ENCODE assay signal across 1 cellular context in genomic region chr14:52552063-52552988, GRCh38.
A peak's percentile ranks its signal among the peaks of the same experiment; 100 is the strongest.
TF ChIP-seq lines count a peak whose summit lies in the region.

A gene with protein sequence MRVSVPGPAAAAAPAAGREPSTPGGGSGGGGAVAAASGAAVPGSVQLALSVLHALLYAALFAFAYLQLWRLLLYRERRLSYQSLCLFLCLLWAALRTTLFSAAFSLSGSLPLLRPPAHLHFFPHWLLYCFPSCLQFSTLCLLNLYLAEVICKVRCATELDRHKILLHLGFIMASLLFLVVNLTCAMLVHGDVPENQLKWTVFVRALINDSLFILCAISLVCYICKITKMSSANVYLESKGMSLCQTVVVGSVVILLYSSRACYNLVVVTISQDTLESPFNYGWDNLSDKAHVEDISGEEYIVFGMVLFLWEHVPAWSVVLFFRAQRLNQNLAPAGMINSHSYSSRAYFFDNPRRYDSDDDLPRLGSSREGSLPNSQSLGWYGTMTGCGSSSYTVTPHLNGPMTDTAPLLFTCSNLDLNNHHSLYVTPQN (plus strand): TSS chr14:52552836. CDS start chr14:52553148, 312 bp downstream.
TXNDC16 (minus strand) TSS chr14:52552505; CDS start chr14:52543557, 8,948 bp downstream.

TF ChIP-seq in HEK293, 187 proteins besides CTCF, POLR2A, EP300 and RAD21 (continued from another document and continues in another):
- TF ChIP-seq, protein P1, sequence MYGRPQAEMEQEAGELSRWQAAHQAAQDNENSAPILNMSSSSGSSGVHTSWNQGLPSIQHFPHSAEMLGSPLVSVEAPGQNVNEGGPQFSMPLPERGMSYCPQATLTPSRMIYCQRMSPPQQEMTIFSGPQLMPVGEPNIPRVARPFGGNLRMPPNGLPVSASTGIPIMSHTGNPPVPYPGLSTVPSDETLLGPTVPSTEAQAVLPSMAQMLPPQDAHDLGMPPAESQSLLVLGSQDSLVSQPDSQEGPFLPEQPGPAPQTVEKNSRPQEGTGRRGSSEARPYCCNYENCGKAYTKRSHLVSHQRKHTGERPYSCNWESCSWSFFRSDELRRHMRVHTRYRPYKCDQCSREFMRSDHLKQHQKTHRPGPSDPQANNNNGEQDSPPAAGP (tag by site-specific recombination; IDR thresholded peaks at IDR 0.05) = no peak
- TF ChIP-seq HOXA7 (CRISPR knock-in tag; IDR thresholded peaks at IDR 0.05; ENCODE audit: borderline replicate concordance) (no peak), ZBTB7A (tag by site-specific recombination; IDR thresholded peaks at IDR 0.05; ENCODE audit: low read depth) (no peak), ZNF510 (tag by site-specific recombination; IDR thresholded peaks at IDR 0.05; ENCODE audit: insufficient replicate concordance) (no peak), ZBTB6 (tag by site-specific recombination; IDR thresholded peaks at IDR 0.05) (no peak), ZNF23 (tag by site-specific recombination; IDR thresholded peaks at IDR 0.05; ENCODE audit: borderline replicate concordance) (no peak), GLIS2 (tag by site-specific recombination; IDR thresholded peaks at IDR 0.05) (no peak), ZNF623 (tag by site-specific recombination; IDR thresholded peaks at IDR 0.05) (no peak), RBAK (tag by site-specific recombination; IDR thresholded peaks at IDR 0.05) (no peak), ZNF654 (tag by site-specific recombination; IDR thresholded peaks at IDR 0.05; ENCODE audit: low read depth) (no peak), ZNF175 (tag by site-specific recombination; IDR thresholded peaks at IDR 0.05) (no peak), GFI1B (tag by site-specific recombination; IDR thresholded peaks at IDR 0.05) (no peak), ATF2 (tag by site-specific recombination; IDR thresholded peaks at IDR 0.05; ENCODE audit: low read depth) (no peak), MEIS1 (CRISPR knock-in tag; IDR thresholded peaks at IDR 0.05; ENCODE audit: borderline replicate concordance) (no peak), TRIM28 (IDR thresholded peaks at IDR 0.05; ENCODE audit: borderline replicate concordance, low read length) (no peak), ZBTB49 (tag by site-specific recombination; IDR thresholded peaks at IDR 0.05; ENCODE audit: low read depth) (no peak), KLF10 (tag by site-specific recombination; IDR thresholded peaks at IDR 0.05) (peak; percentile 97), ZNF670 (tag by site-specific recombination; IDR thresholded peaks at IDR 0.05; ENCODE audit: low read depth) (no peak), BCL11A (tag by site-specific recombination; IDR thresholded peaks at IDR 0.05; ENCODE audit: low read depth) (no peak), BCL11B (tag by site-specific recombination; IDR thresholded peaks at IDR 0.05; ENCODE audit: low read depth) (no peak), ZNF133 (tag by site-specific recombination; IDR thresholded peaks at IDR 0.05) (no peak), ZNF629 (tag by site-specific recombination; IDR thresholded peaks at IDR 0.05) (peak; percentile 37; the same call in 1 of the 2 replicates), ZNF140 (tag by site-specific recombination; IDR thresholded peaks at IDR 0.05) (no peak), ZNF677 (tag by site-specific recombination; IDR thresholded peaks at IDR 0.05) (no peak), ZNF558 (tag by site-specific recombination; IDR thresholded peaks at IDR 0.05) (no peak), ZNF560 (tag by site-specific recombination; IDR thresholded peaks at IDR 0.05; ENCODE audit: borderline replicate concordance) (no peak), ZFP69B (tag by site-specific recombination; IDR thresholded peaks at IDR 0.05) (no peak), ZNF112 (tag by site-specific recombination; IDR thresholded peaks at IDR 0.05) (no peak), KLF1 (tag by site-specific recombination; IDR thresholded peaks at IDR 0.05) (no peak), ZNF302 (tag by site-specific recombination; IDR thresholded peaks at IDR 0.05; ENCODE audit: low read depth) (no peak), SCRT1 (tag by site-specific recombination; IDR thresholded peaks at IDR 0.05; ENCODE audit: borderline replicate concordance) (no peak), ZNF548 (tag by site-specific recombination; IDR thresholded peaks at IDR 0.05) (no peak), ZNF16 (tag by site-specific recombination; IDR thresholded peaks at IDR 0.05; ENCODE audit: low read depth) (no peak), ZNF423 (tag by site-specific recombination; IDR thresholded peaks at IDR 0.05) (no peak), ZNF266 (tag by site-specific recombination; IDR thresholded peaks at IDR 0.05; ENCODE audit: low read depth) (no peak), ZNF132 (tag by site-specific recombination; IDR thresholded peaks at IDR 0.05; ENCODE audit: borderline replicate concordance) (no peak), ZNF10 (tag by site-specific recombination; IDR thresholded peaks at IDR 0.05) (no peak), ZNF221 (tag by site-specific recombination; IDR thresholded peaks at IDR 0.05; ENCODE audit: borderline replicate concordance) (no peak), ZFHX2 (tag by site-specific recombination; conservative IDR thresholded peaks at IDR 0.05) (peak; percentile 50)
- TF ChIP-seq, protein P2, sequence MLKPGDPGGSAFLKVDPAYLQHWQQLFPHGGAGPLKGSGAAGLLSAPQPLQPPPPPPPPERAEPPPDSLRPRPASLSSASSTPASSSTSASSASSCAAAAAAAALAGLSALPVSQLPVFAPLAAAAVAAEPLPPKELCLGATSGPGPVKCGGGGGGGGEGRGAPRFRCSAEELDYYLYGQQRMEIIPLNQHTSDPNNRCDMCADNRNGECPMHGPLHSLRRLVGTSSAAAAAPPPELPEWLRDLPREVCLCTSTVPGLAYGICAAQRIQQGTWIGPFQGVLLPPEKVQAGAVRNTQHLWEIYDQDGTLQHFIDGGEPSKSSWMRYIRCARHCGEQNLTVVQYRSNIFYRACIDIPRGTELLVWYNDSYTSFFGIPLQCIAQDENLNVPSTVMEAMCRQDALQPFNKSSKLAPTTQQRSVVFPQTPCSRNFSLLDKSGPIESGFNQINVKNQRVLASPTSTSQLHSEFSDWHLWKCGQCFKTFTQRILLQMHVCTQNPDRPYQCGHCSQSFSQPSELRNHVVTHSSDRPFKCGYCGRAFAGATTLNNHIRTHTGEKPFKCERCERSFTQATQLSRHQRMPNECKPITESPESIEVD (tag by site-specific recombination; IDR thresholded peaks at IDR 0.05) = no peak
- TF ChIP-seq, protein P3, sequence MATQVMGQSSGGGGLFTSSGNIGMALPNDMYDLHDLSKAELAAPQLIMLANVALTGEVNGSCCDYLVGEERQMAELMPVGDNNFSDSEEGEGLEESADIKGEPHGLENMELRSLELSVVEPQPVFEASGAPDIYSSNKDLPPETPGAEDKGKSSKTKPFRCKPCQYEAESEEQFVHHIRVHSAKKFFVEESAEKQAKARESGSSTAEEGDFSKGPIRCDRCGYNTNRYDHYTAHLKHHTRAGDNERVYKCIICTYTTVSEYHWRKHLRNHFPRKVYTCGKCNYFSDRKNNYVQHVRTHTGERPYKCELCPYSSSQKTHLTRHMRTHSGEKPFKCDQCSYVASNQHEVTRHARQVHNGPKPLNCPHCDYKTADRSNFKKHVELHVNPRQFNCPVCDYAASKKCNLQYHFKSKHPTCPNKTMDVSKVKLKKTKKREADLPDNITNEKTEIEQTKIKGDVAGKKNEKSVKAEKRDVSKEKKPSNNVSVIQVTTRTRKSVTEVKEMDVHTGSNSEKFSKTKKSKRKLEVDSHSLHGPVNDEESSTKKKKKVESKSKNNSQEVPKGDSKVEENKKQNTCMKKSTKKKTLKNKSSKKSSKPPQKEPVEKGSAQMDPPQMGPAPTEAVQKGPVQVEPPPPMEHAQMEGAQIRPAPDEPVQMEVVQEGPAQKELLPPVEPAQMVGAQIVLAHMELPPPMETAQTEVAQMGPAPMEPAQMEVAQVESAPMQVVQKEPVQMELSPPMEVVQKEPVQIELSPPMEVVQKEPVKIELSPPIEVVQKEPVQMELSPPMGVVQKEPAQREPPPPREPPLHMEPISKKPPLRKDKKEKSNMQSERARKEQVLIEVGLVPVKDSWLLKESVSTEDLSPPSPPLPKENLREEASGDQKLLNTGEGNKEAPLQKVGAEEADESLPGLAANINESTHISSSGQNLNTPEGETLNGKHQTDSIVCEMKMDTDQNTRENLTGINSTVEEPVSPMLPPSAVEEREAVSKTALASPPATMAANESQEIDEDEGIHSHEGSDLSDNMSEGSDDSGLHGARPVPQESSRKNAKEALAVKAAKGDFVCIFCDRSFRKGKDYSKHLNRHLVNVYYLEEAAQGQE (tag by site-specific recombination; IDR thresholded peaks at IDR 0.05) = no peak
- TF ChIP-seq, protein P4, sequence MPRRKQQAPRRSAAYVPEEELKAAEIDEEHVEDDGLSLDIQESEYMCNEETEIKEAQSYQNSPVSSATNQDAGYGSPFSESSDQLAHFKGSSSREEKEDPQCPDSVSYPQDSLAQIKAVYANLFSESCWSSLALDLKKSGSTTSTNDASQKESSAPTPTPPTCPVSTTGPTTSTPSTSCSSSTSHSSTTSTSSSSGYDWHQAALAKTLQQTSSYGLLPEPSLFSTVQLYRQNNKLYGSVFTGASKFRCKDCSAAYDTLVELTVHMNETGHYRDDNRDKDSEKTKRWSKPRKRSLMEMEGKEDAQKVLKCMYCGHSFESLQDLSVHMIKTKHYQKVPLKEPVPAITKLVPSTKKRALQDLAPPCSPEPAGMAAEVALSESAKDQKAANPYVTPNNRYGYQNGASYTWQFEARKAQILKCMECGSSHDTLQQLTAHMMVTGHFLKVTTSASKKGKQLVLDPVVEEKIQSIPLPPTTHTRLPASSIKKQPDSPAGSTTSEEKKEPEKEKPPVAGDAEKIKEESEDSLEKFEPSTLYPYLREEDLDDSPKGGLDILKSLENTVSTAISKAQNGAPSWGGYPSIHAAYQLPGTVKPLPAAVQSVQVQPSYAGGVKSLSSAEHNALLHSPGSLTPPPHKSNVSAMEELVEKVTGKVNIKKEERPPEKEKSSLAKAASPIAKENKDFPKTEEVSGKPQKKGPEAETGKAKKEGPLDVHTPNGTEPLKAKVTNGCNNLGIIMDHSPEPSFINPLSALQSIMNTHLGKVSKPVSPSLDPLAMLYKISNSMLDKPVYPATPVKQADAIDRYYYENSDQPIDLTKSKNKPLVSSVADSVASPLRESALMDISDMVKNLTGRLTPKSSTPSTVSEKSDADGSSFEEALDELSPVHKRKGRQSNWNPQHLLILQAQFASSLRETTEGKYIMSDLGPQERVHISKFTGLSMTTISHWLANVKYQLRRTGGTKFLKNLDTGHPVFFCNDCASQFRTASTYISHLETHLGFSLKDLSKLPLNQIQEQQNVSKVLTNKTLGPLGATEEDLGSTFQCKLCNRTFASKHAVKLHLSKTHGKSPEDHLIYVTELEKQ (tag by site-specific recombination; IDR thresholded peaks at IDR 0.05; ENCODE audit: borderline replicate concordance) = no peak
- TF ChIP-seq, protein P5, sequence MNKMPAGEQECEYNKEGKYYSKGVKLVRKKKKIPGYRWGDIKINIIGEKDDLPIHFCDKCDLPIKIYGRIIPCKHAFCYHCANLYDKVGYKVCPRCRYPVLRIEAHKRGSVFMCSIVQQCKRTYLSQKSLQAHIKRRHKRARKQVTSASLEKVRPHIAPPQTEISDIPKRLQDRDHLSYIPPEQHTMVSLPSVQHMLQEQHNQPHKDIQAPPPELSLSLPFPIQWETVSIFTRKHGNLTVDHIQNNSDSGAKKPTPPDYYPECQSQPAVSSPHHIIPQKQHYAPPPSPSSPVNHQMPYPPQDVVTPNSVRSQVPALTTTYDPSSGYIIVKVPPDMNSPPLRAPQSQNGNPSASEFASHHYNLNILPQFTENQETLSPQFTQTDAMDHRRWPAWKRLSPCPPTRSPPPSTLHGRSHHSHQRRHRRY (tag by site-specific recombination; IDR thresholded peaks at IDR 0.05) = no peak
- TF ChIP-seq, protein P6, sequence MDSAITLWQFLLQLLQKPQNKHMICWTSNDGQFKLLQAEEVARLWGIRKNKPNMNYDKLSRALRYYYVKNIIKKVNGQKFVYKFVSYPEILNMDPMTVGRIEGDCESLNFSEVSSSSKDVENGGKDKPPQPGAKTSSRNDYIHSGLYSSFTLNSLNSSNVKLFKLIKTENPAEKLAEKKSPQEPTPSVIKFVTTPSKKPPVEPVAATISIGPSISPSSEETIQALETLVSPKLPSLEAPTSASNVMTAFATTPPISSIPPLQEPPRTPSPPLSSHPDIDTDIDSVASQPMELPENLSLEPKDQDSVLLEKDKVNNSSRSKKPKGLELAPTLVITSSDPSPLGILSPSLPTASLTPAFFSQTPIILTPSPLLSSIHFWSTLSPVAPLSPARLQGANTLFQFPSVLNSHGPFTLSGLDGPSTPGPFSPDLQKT (IDR thresholded peaks at IDR 0.05; ENCODE audit: borderline replicate concordance, low read depth, low read length) = no peak
